In the genomic region with DNA sequence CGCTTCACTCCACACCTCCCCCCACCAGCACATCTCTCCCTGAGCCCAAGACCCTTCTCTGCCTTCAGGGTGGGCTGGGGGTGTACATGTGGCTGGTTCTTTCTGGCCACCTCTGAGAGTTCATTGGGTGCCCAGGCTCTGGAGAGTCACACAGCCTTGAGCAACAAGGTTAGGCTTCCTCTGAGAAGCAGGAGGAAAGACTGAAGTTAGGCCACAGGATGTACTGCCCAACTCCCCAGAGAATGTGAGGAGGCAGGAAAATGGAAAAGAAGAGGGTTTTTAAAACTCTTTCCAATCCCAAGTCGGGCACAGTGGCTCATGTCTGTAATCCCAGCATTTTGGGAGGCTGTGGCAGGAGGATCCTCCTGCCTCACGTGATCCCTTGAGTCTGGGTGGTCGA, we compare ENCODE assay signal across 2 cellular contexts.
A peak's percentile ranks its signal among the peaks of the same experiment; 100 is the strongest.
TF ChIP-seq lines count a peak whose summit lies in the region.

No MANE protein-coding gene starts in this region.

TF ChIP-seq in GM23338, 12 proteins besides CTCF, POLR2A, EP300 and RAD21:
- no peak for TF ChIP-seq NANOG (IDR thresholded peaks at IDR 0.05; ENCODE audit: borderline replicate concordance)
- TF ChIP-seq JUNB (IDR thresholded peaks at IDR 0.05; ENCODE audit: unreplicated experiment): no peak
- TF ChIP-seq, protein P1, sequence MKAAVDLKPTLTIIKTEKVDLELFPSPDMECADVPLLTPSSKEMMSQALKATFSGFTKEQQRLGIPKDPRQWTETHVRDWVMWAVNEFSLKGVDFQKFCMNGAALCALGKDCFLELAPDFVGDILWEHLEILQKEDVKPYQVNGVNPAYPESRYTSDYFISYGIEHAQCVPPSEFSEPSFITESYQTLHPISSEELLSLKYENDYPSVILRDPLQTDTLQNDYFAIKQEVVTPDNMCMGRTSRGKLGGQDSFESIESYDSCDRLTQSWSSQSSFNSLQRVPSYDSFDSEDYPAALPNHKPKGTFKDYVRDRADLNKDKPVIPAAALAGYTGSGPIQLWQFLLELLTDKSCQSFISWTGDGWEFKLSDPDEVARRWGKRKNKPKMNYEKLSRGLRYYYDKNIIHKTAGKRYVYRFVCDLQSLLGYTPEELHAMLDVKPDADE (IDR thresholded peaks at IDR 0.05): no peak
- TF ChIP-seq ZNF114 (CRISPR knock-in tag; IDR thresholded peaks at IDR 0.05): no peak

TF ChIP-seq in GM12878, 131 proteins besides CTCF, POLR2A, EP300 and RAD21:
- TF ChIP-seq BHLHE40 (IDR thresholded peaks at IDR 0.05; ENCODE audit: borderline replicate concordance in 1 of 2, low read depth in 2 of 2, low read length in 1 of 2): peak in 1 of 2 experiments; percentile 14; a peak in 1 of 4 replicates
- TF ChIP-seq ATF7 (IDR thresholded peaks at IDR 0.05; ENCODE audit: low read depth): no peak
- no peak for TF ChIP-seq CREM (IDR thresholded peaks at IDR 0.05; ENCODE audit: low read depth)
- TF ChIP-seq TBL1XR1 (IDR thresholded peaks at IDR 0.05; ENCODE audit: low read depth, low read length): no peak
- TF ChIP-seq MXI1 (IDR thresholded peaks at IDR 0.05; ENCODE audit: low read depth, low read length): no peak
- no peak for TF ChIP-seq PAX5 (IDR thresholded peaks at IDR 0.05; ENCODE audit: borderline replicate concordance, low read depth, low read length)
- TF ChIP-seq, protein P2, sequence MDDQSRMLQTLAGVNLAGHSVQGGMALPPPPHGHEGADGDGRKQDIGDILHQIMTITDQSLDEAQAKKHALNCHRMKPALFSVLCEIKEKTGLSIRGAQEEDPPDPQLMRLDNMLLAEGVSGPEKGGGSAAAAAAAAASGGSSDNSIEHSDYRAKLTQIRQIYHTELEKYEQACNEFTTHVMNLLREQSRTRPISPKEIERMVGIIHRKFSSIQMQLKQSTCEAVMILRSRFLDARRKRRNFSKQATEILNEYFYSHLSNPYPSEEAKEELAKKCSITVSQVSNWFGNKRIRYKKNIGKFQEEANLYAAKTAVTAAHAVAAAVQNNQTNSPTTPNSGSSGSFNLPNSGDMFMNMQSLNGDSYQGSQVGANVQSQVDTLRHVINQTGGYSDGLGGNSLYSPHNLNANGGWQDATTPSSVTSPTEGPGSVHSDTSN (IDR thresholded peaks at IDR 0.05; ENCODE audit: insufficient replicate concordance, low read depth, low read length): no peak
- TF ChIP-seq SUPT20H (IDR thresholded peaks at IDR 0.05; ENCODE audit: borderline replicate concordance, control insufficient read depth, low read depth, low read length): no peak
TF ChIP-seq in GM12878: peak in this region for 1.
